In genomic region chr14:77375164-77375950, GRCh38 we compare ENCODE assay signal across 9 cellular contexts. TPM values are rescaled to one million over a fixed set of nuclear protein-coding genes. Genes with fewer than 3 reads are reported as not detected.
DNase-seq lines count a peak whose midpoint lies in the region; ATAC-seq and TF ChIP-seq lines count a peak whose summit lies in the region.
"Had no signal": no experiment of that assay in that cellular context is flagged by ENCODE, and none has a peak within 500 bp of the region (broad histone marks: within the 10 kb centered on the region; RNA-seq: fewer than 3 reads in every experiment).

No MANE protein-coding gene starts in this region.

- H3K27me3 ChIP-seq in CD8-positive, alpha-beta T cell (ENCODE audit: insufficient read depth, low read length), result no peaks in the 10 kb centered on the region
- H3K27me3 ChIP-seq in HCT116 (ENCODE audit: insufficient read depth, low read length), result no peaks in the 10 kb centered on the region; the same call in 1 of the 2 replicates
- H3K27me3 ChIP-seq: SJSA1 had no signal

- peaks cover 44% of the 10 kb centered on the region for H3K4me1 Mint-ChIP-seq in CD8-positive, alpha-beta T cell (ENCODE audit: low read depth)
- peaks cover 51% of the 10 kb centered on the region for H3K4me1 Mint-ChIP-seq in activated B cell treated with CpG ODN at 0.5 μM for 24 hours
- peaks cover 45% of the 10 kb centered on the region for H3K4me1 Mint-ChIP-seq in mesothelial cell of epicardium

- H3K4me2 ChIP-seq in HCT116 (ENCODE audit: low read length), result peak overlapping the region; percentile 88

- H3K36me3 Mint-ChIP-seq in CD8-positive, alpha-beta T cell, result peaks cover 4% of the 10 kb centered on the region
- H3K36me3 Mint-ChIP-seq in activated B cell treated with CpG ODN at 0.5 μM for 24 hours (ENCODE audit: low read depth) (peaks cover 6% of the 10 kb centered on the region), mesothelial cell of epicardium (no peaks in the 10 kb centered on the region)

- H3K4me3 ChIP-seq in CD8-positive, alpha-beta T cell (ENCODE audit: low read depth, low read length), result no peak overlapping the region
- H3K4me3 ChIP-seq in HCT116 (replicated peaks in 1 of 2; ENCODE audit: low read depth in 1 of 2, low read length in 2 of 2), result peak overlapping the region; percentile 64 to 69; a peak in 3 of 4 replicates

- no peak for TF ChIP-seq POLR2A in HCT116 (IDR thresholded peaks at IDR 0.05; ENCODE audit: borderline replicate concordance, extremely low read depth, insufficient read depth, insufficient read length)

- ATAC-seq in CD8-positive, alpha-beta T cell, result no peak
- ATAC-seq in HCT116, result no peak
- ATAC-seq in activated B cell treated with CpG ODN at 0.5 μM for 24 hours (ENCODE audit: low read depth), result no peak
- no peak for ATAC-seq in HG02870 (IDR thresholded peaks at IDR 0.05; ENCODE audit: unreplicated experiment)
- no peak for ATAC-seq in GM18498 (IDR thresholded peaks at IDR 0.05; ENCODE audit: unreplicated experiment)

- peaks cover 31% of the 10 kb centered on the region for H3K79me2 ChIP-seq in HCT116 (ENCODE audit: insufficient read depth, low read length)

- TF ChIP-seq RAD21 in HCT116 (IDR thresholded peaks at IDR 0.05; ENCODE audit: low read depth), result no peak

- no peaks in the 10 kb centered on the region for H3K36me3 ChIP-seq in CD8-positive, alpha-beta T cell (ENCODE audit: insufficient read depth, low read length)
- no peaks in the 10 kb centered on the region for H3K36me3 ChIP-seq in HCT116 (ENCODE audit: control insufficient read depth in 1 of 2, insufficient read depth in 2 of 2, low read length in 2 of 2)

- TSS peak; percentile 56 for BruUV-seq in HCT116 (replicated peaks; lab: Mats Ljungman, UMichigan)

- POLR2A ChIA-PET in CD8-positive, alpha-beta T cell (lab: Charles Lee), result no interaction called here
- POLR2A ChIA-PET in HCT116 (lab: Charles Lee), result no interaction called here
- POLR2A ChIA-PET in activated B cell treated with CpG ODN at 0.5 μM for 24 hours (lab: Charles Lee), result interaction anchor here (0.6 to 7.4 kb wide), 3 partner anchors 27 to 55 kb away, joined by 4 to 96 read pairs (median 5); partner anchors contain the start of genes GSTZ1 and POMT2

- H3K27me3 Mint-ChIP-seq in CD8-positive, alpha-beta T cell (ENCODE audit: low read depth), result no peaks in the 10 kb centered on the region
- H3K27me3 Mint-ChIP-seq in activated B cell treated with CpG ODN at 0.5 μM for 24 hours, result no peaks in the 10 kb centered on the region
- H3K27me3 Mint-ChIP-seq in mesothelial cell of epicardium (ENCODE audit: low read depth), result no peaks in the 10 kb centered on the region

- CTCF ChIA-PET in CD8-positive, alpha-beta T cell (lab: Charles Lee), result no interaction called here
- CTCF ChIA-PET in HCT116 (lab: Charles Lee) (no interaction called here), activated B cell treated with CpG ODN at 0.5 μM for 24 hours (lab: Charles Lee) (interaction anchor here (1.9 kb wide), 1 partner anchor 60 kb away, joined by 7 read pairs; no protein-coding TSS in a partner anchor)

- H3K4me1 ChIP-seq in CD8-positive, alpha-beta T cell (ENCODE audit: insufficient read depth, low read length), result peaks cover 17% of the 10 kb centered on the region
- peaks cover 12 to 16% of the 10 kb centered on the region in 2 experiments; a peak in 3 of 4 replicates for H3K4me1 ChIP-seq in HCT116 (ENCODE audit: control insufficient read depth in 1 of 2, insufficient read depth in 2 of 2, low read length in 2 of 2)

- intact Hi-C loops in CD8-positive, alpha-beta T cell (cut with DNase I, micrococcal nuclease), result loop anchor here in 1 of 2 experiments (5.0 kb wide), 2 partner anchors 387 to 1223 kb away; partner anchors contain the start of genes GPATCH2L and SNW1
- intact Hi-C loops in HCT116 (cut with micrococcal nuclease), result loop anchor here (5.0 kb wide), 1 partner anchor 82 kb away; the partner anchor contains the start of genes AHSA1 and VIPAS39
- intact Hi-C loops in activated B cell treated with CpG ODN at 0.5 μM for 24 hours (cut with micrococcal nuclease), result loop anchor here (5.0 kb wide), 5 partner anchors 193 to 563 kb away; partner anchors contain the start of genes ANGEL1, CIPC, IRF2BPL and SNW1

- no peak overlapping the region for H2AFZ ChIP-seq in HCT116 (ENCODE audit: low read depth, low read length, poor library complexity, severe bottlenecking)

- no peak overlapping the region for H3K27ac ChIP-seq in CD8-positive, alpha-beta T cell (ENCODE audit: low read depth, low read length)
- no peak overlapping the region for H3K27ac ChIP-seq in HCT116 (ENCODE audit: low read depth, low read length)
- H3K27ac ChIP-seq: SJSA1 had no signal

- no peak for TF ChIP-seq CTCF in CD8-positive, alpha-beta T cell (IDR thresholded peaks at IDR 0.05)
- no peak for TF ChIP-seq CTCF in HCT116 (IDR thresholded peaks at IDR 0.05 in 2 of 3, conservative IDR thresholded peaks at IDR 0.05 in 1 of 3; ENCODE audit: borderline replicate concordance in 1 of 3, insufficient read depth in 1 of 3, low read depth in 2 of 3, low read length in 2 of 3)
- TF ChIP-seq CTCF in activated B cell treated with CpG ODN at 0.5 μM for 24 hours (IDR thresholded peaks at IDR 0.05), result no peak
- TF ChIP-seq CTCF in mesothelial cell of epicardium (IDR thresholded peaks at IDR 0.05; ENCODE audit: unreplicated experiment), result no peak

- peak overlapping the region; percentile 89 for H3K4me3 Mint-ChIP-seq in CD8-positive, alpha-beta T cell
- H3K4me3 Mint-ChIP-seq in activated B cell treated with CpG ODN at 0.5 μM for 24 hours, result peak overlapping the region; percentile 93
- H3K4me3 Mint-ChIP-seq in mesothelial cell of epicardium, result peak overlapping the region; percentile 87

- peak overlapping the region; percentile 80; the same call in 1 of the 2 replicates for H3K9ac ChIP-seq in HCT116 (ENCODE audit: low read length)

- no peaks in the 10 kb centered on the region for H3K9me2 ChIP-seq in HCT116 (ENCODE audit: insufficient read depth)

- RAD21 ChIA-PET in HCT116 (lab: Charles Lee; ENCODE audit: low non-redundant PET in 1 of 2, low total read pairs in 2 of 2, uncharacterized antibody in 2 of 2, unreplicated experiment in 2 of 2), result no interaction called here

- DNase-seq in CD8-positive, alpha-beta T cell, result no peak
- DNase-seq in HCT116 (ENCODE audit: low read depth, low spot score), result no peak
- DNase-seq in activated B cell treated with CpG ODN at 0.5 μM for 24 hours, result no peak
- DNase-seq in mesothelial cell of epicardium (ENCODE audit: low spot score in 2 of 2, unreplicated experiment in 2 of 2), result no peak
- no peak for DNase-seq in NCI-H187 (lab: John Stamatoyannopoulos, UW)
- DNase-seq in A172 (ENCODE audit: low spot score), result no peak

- no peaks in the 10 kb centered on the region for H4K20me1 ChIP-seq in HCT116 (ENCODE audit: insufficient read depth)

- H3K9me3 ChIP-seq in CD8-positive, alpha-beta T cell (ENCODE audit: low read length), result no peaks in the 10 kb centered on the region
- no peaks in the 10 kb centered on the region for H3K9me3 ChIP-seq in HCT116 (ENCODE audit: control insufficient read depth in 1 of 2, insufficient read depth in 1 of 2, low read depth in 1 of 2, low read length in 2 of 2)
- H3K9me3 ChIP-seq: SJSA1 had no signal

- H3K27ac Mint-ChIP-seq in CD8-positive, alpha-beta T cell, result peak overlapping the region; percentile 39
- H3K27ac Mint-ChIP-seq in activated B cell treated with CpG ODN at 0.5 μM for 24 hours (peak overlapping the region; percentile 93), mesothelial cell of epicardium (peak overlapping the region; percentile 33)

- H3K9me3 Mint-ChIP-seq in CD8-positive, alpha-beta T cell, result no peaks in the 10 kb centered on the region
- peaks cover 3% of the 10 kb centered on the region for H3K9me3 Mint-ChIP-seq in activated B cell treated with CpG ODN at 0.5 μM for 24 hours
- H3K9me3 Mint-ChIP-seq in mesothelial cell of epicardium, result no peaks in the 10 kb centered on the region

TF ChIP-seq in HCT116, 20 proteins besides CTCF, POLR2A, EP300 and RAD21:
- TF ChIP-seq SRF (IDR thresholded peaks at IDR 0.05; ENCODE audit: low read depth) (no peak), ATF3 (IDR thresholded peaks at IDR 0.05) (no peak), EGR1 (IDR thresholded peaks at IDR 0.05; ENCODE audit: low read depth) (no peak), ELF1 (IDR thresholded peaks at IDR 0.05; ENCODE audit: borderline replicate concordance, low read depth) (no peak), JUND (IDR thresholded peaks at IDR 0.05) (no peak)

RNA-seq across cellular contexts. Expression of gene TMED8, which starts 1.5 kb away (rescaled TPM):
- 1 to 10 TPM; 4.3 to 4.6 TPM for total RNA-seq in CD8-positive, alpha-beta T cell
- 21.2 TPM for total RNA-seq in HCT116 (2021; ENCODE audit: unreplicated experiment)
- 5.3 and 7.4 TPM in 2 replicates for polyA plus RNA-seq in HCT116 (2012)
- total RNA-seq in activated B cell treated with CpG ODN at 0.5 μM for 24 hours, result 29.9 and 31.3 TPM in 2 replicates
- 14.1 to 14.4 TPM (median 14.4 TPM) in 3 replicates for total RNA-seq in mesothelial cell of epicardium
- total RNA-seq in A172 (2014; rRNA removed; shearing (Covaris generic)), result 11.1 and 11.5 TPM in 2 replicates

RNA-seq across cellular contexts. Expression of gene SAMD15, which starts 1.8 kb away (rescaled TPM):
- total RNA-seq in CD8-positive, alpha-beta T cell, result under 1 TPM; 0.50 to 0.52 TPM
- total RNA-seq in HCT116 (2021; ENCODE audit: unreplicated experiment) (1.9 TPM), activated B cell treated with CpG ODN at 0.5 μM for 24 hours (0.71 and 1.00 TPM in 2 replicates), mesothelial cell of epicardium (2.0 to 3.4 TPM (median 2.1 TPM) in 3 replicates)
- polyA plus RNA-seq in HCT116 (2012), result 0.15 and 0.17 TPM in 2 replicates
- 1.9 and 2.7 TPM in 2 replicates for total RNA-seq in A172 (2014; rRNA removed; shearing (Covaris generic))

RNA-seq across cellular contexts. Expression of gene NOXRED1, which starts 48.0 kb away (rescaled TPM):
- total RNA-seq in CD8-positive, alpha-beta T cell, result under 1 TPM in 1 of 2 experiments, not detected in 1; 0.22 TPM
- total RNA-seq in HCT116 (2021; ENCODE audit: unreplicated experiment) (0.66 TPM), activated B cell treated with CpG ODN at 0.5 μM for 24 hours (0.27 and 1.0 TPM in 2 replicates), mesothelial cell of epicardium (0.63 to 1.1 TPM (median 0.84 TPM) in 3 replicates)
- 0.15 and 0.25 TPM in 2 replicates for polyA plus RNA-seq in HCT116 (2012)
- total RNA-seq in A172 (2014; rRNA removed; shearing (Covaris generic)), result not detected in 2 replicates
- total RNA-seq: SJSA1 had no signal

RNA-seq across cellular contexts. Expression of gene GSTZ1, which starts 54.5 kb away (rescaled TPM):
- 1 to 10 TPM; 4.2 to 5.9 TPM for total RNA-seq in CD8-positive, alpha-beta T cell
- 30.4 TPM for total RNA-seq in HCT116 (2021; ENCODE audit: unreplicated experiment)
- 48.5 and 49.1 TPM in 2 replicates for polyA plus RNA-seq in HCT116 (2012)
- total RNA-seq in activated B cell treated with CpG ODN at 0.5 μM for 24 hours, result 17.5 and 22.2 TPM in 2 replicates
- 20.7 to 24.0 TPM (median 23.5 TPM) in 3 replicates for total RNA-seq in mesothelial cell of epicardium
- 28.6 and 30.4 TPM in 2 replicates for total RNA-seq in A172 (2014; rRNA removed; shearing (Covaris generic))

RNA-seq across cellular contexts. Expression of gene POMT2, which starts 54.7 kb away (rescaled TPM):
- 1 to 10 TPM; 8.4 to 9.6 TPM for total RNA-seq in CD8-positive, alpha-beta T cell
- total RNA-seq in HCT116 (2021; ENCODE audit: unreplicated experiment) (30.2 TPM), activated B cell treated with CpG ODN at 0.5 μM for 24 hours (28.7 and 30.8 TPM in 2 replicates), mesothelial cell of epicardium (40.5 to 46.1 TPM (median 45.3 TPM) in 3 replicates)
- 12.0 and 17.0 TPM in 2 replicates for polyA plus RNA-seq in HCT116 (2012)
- 13.7 and 14.5 TPM in 2 replicates for total RNA-seq in A172 (2014; rRNA removed; shearing (Covaris generic))

Comparison
In these comparisons a context has a peak if more than half of its experiments do, and no peak if none do; other contexts are left out.
1. H3K27ac Mint-ChIP-seq: peak in every context shown above with its lines; median percentile 93 in activated B cell treated with CpG ODN at 0.5 μM for 24 hours; 39 in CD8-positive, alpha-beta T cell; 33 in mesothelial cell of epicardium.